In genomic region chr2:58045580-58046334, GRCh38 we compare ENCODE assay signal across 8 cellular contexts. TPM values are rescaled to one million over a fixed set of nuclear protein-coding genes. Genes with fewer than 3 reads are reported as not detected.
DNase-seq lines count a peak whose midpoint lies in the region; ATAC-seq, FAIRE-seq and TF ChIP-seq lines count a peak whose summit lies in the region.

No MANE protein-coding gene starts in this region.

- DNase-seq in Caki2 (ENCODE audit: low read depth), result peak; percentile 21
- DNase-seq in RWPE1 (ENCODE audit: low spot score), result no peak
- DNase-seq in epithelial cell of proximal tubule (ENCODE audit: low read depth), result no peak
- peak in 4 of 6 donors; percentile 11 to 43 (median 22) for DNase-seq in pancreas
- no peak for DNase-seq in stimulated activated CD4-positive, alpha-beta T cell treated with anti-CD3 and anti-CD28 coated beads, Interleukin-4, amount 100 ng/mL, for 4 hours
- no peak for DNase-seq in NOMO-1 treated with DMSO at 0.1 percent for 48 hours (lab: John Stamatoyannopoulos, UW; ENCODE audit: unreplicated experiment)
- DNase-seq in NCI-H345 (lab: John Stamatoyannopoulos, UW), result no peak
- DNase-seq in putamen (ENCODE audit: low spot score), result no peak

- CTCF ChIA-PET in RWPE1 (lab: Yijun Ruan, JAX), result interaction anchor here (0.6 kb wide), 1 partner anchor 12 kb away, joined by 5 read pairs; no protein-coding TSS in a partner anchor

- H3K36me3 ChIP-seq in pancreas, result no peaks in the 10 kb centered on the region

- H3K9me3 ChIP-seq in pancreas, result no peaks in the 10 kb centered on the region

- 47 to 54% methylated on average over 17 of the region's 17 CpGs for WGBS in pancreas, 2 donors

- peak overlapping the region; percentile 78 for H3K4me3 ChIP-seq in epithelial cell of proximal tubule (ENCODE audit: low read depth, low read length)
- H3K4me3 ChIP-seq in pancreas, result peak overlapping the region; percentile 54 to 80 (median 66)

- POLR2A ChIA-PET in RWPE1 (lab: Yijun Ruan, JAX; ENCODE audit: low non-redundant PET), result interaction anchor here (0.6 kb wide), 1 partner anchor 108 kb away, joined by 6 read pairs; no protein-coding TSS in a partner anchor

- in situ Hi-C loops in Caki2 (cut with HindIII; ENCODE audit: low pct_unique_long_range_greater_than_20kb, low sequenced_read_pairs), result no loop called here

- TF ChIP-seq CTCF in RWPE1 (conservative IDR thresholded peaks at IDR 0.05; ENCODE audit: low read depth), result no peak
- TF ChIP-seq CTCF in epithelial cell of proximal tubule (conservative IDR thresholded peaks at IDR 0.05; ENCODE audit: low read depth, low read length), result no peak
- TF ChIP-seq CTCF in pancreas (IDR thresholded peaks at IDR 0.05), result no peak

- peaks cover 6 to 38% (median 7%) of the 10 kb centered on the region in 3 donors for H3K4me1 ChIP-seq in pancreas

- peak overlapping the region; percentile 98 for H3K27ac ChIP-seq in RWPE1
- peak overlapping the region; percentile 82 to 95 (median 88) for H3K27ac ChIP-seq in pancreas

- intact Hi-C loops in pancreas (cut with DNase I), result no loop called here

- no peak for ATAC-seq in pancreas

- FAIRE-seq in pancreas (lab: Jason Lieb, UNC), result no peak

- no peaks in the 10 kb centered on the region for H3K27me3 ChIP-seq in pancreas

RNA-seq across cellular contexts. Expression of gene VRK2, which starts 0.8 kb away (rescaled TPM):
- total RNA-seq in Caki2 (2014; rRNA removed; shearing (Covaris generic); ENCODE audit: low replicate concordance), result 35.3 and 46.4 TPM in 2 replicates
- 25.3 and 29.0 TPM in 2 replicates for total RNA-seq in epithelial cell of proximal tubule
- 10 to 100 TPM; 11.3 to 18.1 (median 14.2) TPM for total RNA-seq in pancreas
- polyA plus RNA-seq in pancreas, result 1 to 10 TPM; 4.7 to 7.8 TPM

Comparison
In these comparisons a context has a peak if more than half of its experiments do, and no peak if none do; other contexts are left out.
1. DNase-seq: peak in Caki2 (single experiment) and pancreas (4 of 6); none in RWPE1 (single experiment), epithelial cell of proximal tubule (single experiment), stimulated activated CD4-positive, alpha-beta T cell treated with anti-CD3 and anti-CD28 coated beads, Interleukin-4, amount 100 ng/mL, for 4 hours (0 of 2), NOMO-1 treated with DMSO at 0.1 percent for 48 hours (single experiment), NCI-H345 (single experiment) and putamen (single experiment).